Comparison of ENCODE assay signal across 8 cellular contexts in the genomic region with DNA sequence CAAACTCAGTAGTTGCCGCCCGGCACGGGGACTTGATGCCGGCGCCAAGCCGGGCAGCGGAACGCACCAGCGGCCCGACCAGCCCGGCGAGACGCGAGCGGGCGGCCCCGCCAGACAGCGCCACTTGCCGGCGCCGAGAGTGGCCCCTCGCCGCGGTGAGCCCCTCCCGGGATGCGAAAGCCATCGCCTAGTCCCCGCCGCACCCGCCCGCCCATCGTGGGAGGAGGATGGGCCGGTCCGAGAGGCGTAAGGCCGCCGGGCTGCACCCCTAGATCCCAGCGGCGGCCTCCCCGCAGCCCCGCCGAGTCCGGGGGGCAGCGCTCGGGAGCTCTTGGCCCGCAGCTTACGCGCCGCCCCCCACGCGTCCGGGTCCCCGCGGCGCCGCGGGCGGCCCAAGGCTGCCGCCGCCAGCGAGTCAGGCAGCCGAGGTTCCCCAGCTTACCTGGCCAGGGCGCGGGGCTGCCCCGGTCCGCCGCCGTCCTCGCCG. TPM values are rescaled to one million over a fixed set of nuclear protein-coding genes. Genes with fewer than 3 reads are reported as not detected.
DNase-seq lines count a peak whose midpoint lies in the region; ATAC-seq and TF ChIP-seq lines count a peak whose summit lies in the region.

No MANE protein-coding gene starts in this region.

- H3K27ac ChIP-seq in C4-2B: peak overlapping the region; percentile 43
- peak overlapping the region; percentile 35 to 73 (median 51) for H3K27ac ChIP-seq in esophagus squamous epithelium
- no peak overlapping the region for H3K27ac ChIP-seq in neural cell (ENCODE audit: low read length)
- peak overlapping the region; percentile 57 to 67 for H3K27ac ChIP-seq in tibial artery

- H3K36me3 ChIP-seq in esophagus squamous epithelium (peaks cover 0 to 32% (median 0%) of the 10 kb centered on the region in 3 donors), neural cell (ENCODE audit: insufficient read depth, low read length) (no peaks in the 10 kb centered on the region), tibial artery (peaks cover 0 to 3% (median 0%) of the 10 kb centered on the region in 3 donors)

- H3K27me3 Mint-ChIP-seq in IgD-negative memory B cell: no peaks in the 10 kb centered on the region

- H3K27ac Mint-ChIP-seq in IgD-negative memory B cell: peak overlapping the region in 1 of 3 donors; percentile 88

- TF ChIP-seq RAD21 in neural cell (conservative IDR thresholded peaks at IDR 0.05): no peak

- no peak for TF ChIP-seq EP300 in neural cell (conservative IDR thresholded peaks at IDR 0.05; ENCODE audit: poor library complexity, severe bottlenecking)

- H3K27me3 ChIP-seq in esophagus squamous epithelium (peaks cover 0 to 3% (median 0%) of the 10 kb centered on the region in 4 donors), neural cell (ENCODE audit: insufficient read depth, low read depth, low read length) (peaks cover 14% of the 10 kb centered on the region), tibial artery (no peaks in the 10 kb centered on the region)

- intact Hi-C loops in esophagus squamous epithelium (cut with DNase I): no loop called here
- intact Hi-C loops in tibial artery (cut with DNase I; ENCODE audit: low total_unique reads): no loop called here

- peak overlapping the region in 3 of 4 donors; percentile 82 to 96 (median 88) for H3K4me3 Mint-ChIP-seq in IgD-negative memory B cell

- DNase-seq in activated T-cell treated with anti-CD3 and anti-CD28 coated beads for 24 hours (ENCODE audit: low read depth) (peak; percentile 35), esophagus squamous epithelium (lab: John Stamatoyannopoulos, UW) (no peak), tibial artery (no peak), midbrain (lab: John Stamatoyannopoulos, UW) (no peak)

- peak overlapping the region; percentile 55 for H3K9ac ChIP-seq in neural cell (ENCODE audit: low read length)

- peaks cover 0 to 2% (median 0%) of the 10 kb centered on the region in 3 donors for H3K9me3 Mint-ChIP-seq in IgD-negative memory B cell

- WGBS in esophagus squamous epithelium, 2 donors: 0% methylated on average over 6 of the region's 70 CpGs; no CpG with 5 or more reads in 1 of the 2 donors

- no peaks in the 10 kb centered on the region for H3K9me3 ChIP-seq in esophagus squamous epithelium
- no peaks in the 10 kb centered on the region for H3K9me3 ChIP-seq in neural cell (ENCODE audit: low read length)
- H3K9me3 ChIP-seq in tibial artery: no peaks in the 10 kb centered on the region

- TF ChIP-seq CTCF in C4-2B (conservative IDR thresholded peaks at IDR 0.05) (peak; percentile 19), esophagus squamous epithelium (IDR thresholded peaks at IDR 0.05) (no peak), neural cell (IDR thresholded peaks at IDR 0.05; ENCODE audit: poor library complexity, severe bottlenecking) (no peak), tibial artery (IDR thresholded peaks at IDR 0.05) (no peak)

- no peaks in the 10 kb centered on the region for H3K79me2 ChIP-seq in neural cell (replicated peaks; ENCODE audit: insufficient read depth, low read length)

- H3K4me3 ChIP-seq in esophagus squamous epithelium (peak overlapping the region; percentile 58 to 78 (median 74)), neural cell (ENCODE audit: low read length) (peak overlapping the region; percentile 74), tibial artery (peak overlapping the region; percentile 70 to 82)

- peak; percentile 67 for ATAC-seq in GM19395 (IDR thresholded peaks at IDR 0.05; ENCODE audit: unreplicated experiment)

- no peaks in the 10 kb centered on the region for H4K20me1 ChIP-seq in neural cell (ENCODE audit: insufficient read depth)

- H3K4me1 ChIP-seq in esophagus squamous epithelium: peaks cover 0 to 26% (median 7%) of the 10 kb centered on the region in 3 donors
- H3K4me1 ChIP-seq in tibial artery: peaks cover 0 to 18% (median 8%) of the 10 kb centered on the region in 4 donors

- no peaks in the 10 kb centered on the region for H3K36me3 Mint-ChIP-seq in IgD-negative memory B cell

- H3K4me2 ChIP-seq in neural cell (ENCODE audit: low read length): no peak overlapping the region

- H2AFZ ChIP-seq in neural cell (ENCODE audit: low read depth, low read length): no peak overlapping the region

- H3K9me2 ChIP-seq in neural cell (ENCODE audit: insufficient read depth, low read length): no peaks in the 10 kb centered on the region

- no peak for TF ChIP-seq POLR2A in esophagus squamous epithelium (IDR thresholded peaks at IDR 0.05)

- no peaks in the 10 kb centered on the region for H3F3A ChIP-seq in neural cell (ENCODE audit: insufficient read depth, low read length, poor library complexity, severe bottlenecking)

- peaks cover 0 to 16% (median 0%) of the 10 kb centered on the region in 3 donors for H3K4me1 Mint-ChIP-seq in IgD-negative memory B cell

TF ChIP-seq in neural cell, 6 proteins besides CTCF, POLR2A, EP300 and RAD21:
- TF ChIP-seq EZH2 (IDR thresholded peaks at IDR 0.05; ENCODE audit: borderline replicate concordance, insufficient read depth, low read length, poor library complexity, severe bottlenecking) (no peak), POLR2AphosphoS5 (IDR thresholded peaks at IDR 0.05) (no peak), TAF1 (IDR thresholded peaks at IDR 0.05; ENCODE audit: low read depth) (no peak), SMC3 (conservative IDR thresholded peaks at IDR 0.05; ENCODE audit: poor library complexity) (no peak), MXI1 (conservative IDR thresholded peaks at IDR 0.05; ENCODE audit: poor library complexity, severe bottlenecking) (no peak)
- TF ChIP-seq, protein P1, sequence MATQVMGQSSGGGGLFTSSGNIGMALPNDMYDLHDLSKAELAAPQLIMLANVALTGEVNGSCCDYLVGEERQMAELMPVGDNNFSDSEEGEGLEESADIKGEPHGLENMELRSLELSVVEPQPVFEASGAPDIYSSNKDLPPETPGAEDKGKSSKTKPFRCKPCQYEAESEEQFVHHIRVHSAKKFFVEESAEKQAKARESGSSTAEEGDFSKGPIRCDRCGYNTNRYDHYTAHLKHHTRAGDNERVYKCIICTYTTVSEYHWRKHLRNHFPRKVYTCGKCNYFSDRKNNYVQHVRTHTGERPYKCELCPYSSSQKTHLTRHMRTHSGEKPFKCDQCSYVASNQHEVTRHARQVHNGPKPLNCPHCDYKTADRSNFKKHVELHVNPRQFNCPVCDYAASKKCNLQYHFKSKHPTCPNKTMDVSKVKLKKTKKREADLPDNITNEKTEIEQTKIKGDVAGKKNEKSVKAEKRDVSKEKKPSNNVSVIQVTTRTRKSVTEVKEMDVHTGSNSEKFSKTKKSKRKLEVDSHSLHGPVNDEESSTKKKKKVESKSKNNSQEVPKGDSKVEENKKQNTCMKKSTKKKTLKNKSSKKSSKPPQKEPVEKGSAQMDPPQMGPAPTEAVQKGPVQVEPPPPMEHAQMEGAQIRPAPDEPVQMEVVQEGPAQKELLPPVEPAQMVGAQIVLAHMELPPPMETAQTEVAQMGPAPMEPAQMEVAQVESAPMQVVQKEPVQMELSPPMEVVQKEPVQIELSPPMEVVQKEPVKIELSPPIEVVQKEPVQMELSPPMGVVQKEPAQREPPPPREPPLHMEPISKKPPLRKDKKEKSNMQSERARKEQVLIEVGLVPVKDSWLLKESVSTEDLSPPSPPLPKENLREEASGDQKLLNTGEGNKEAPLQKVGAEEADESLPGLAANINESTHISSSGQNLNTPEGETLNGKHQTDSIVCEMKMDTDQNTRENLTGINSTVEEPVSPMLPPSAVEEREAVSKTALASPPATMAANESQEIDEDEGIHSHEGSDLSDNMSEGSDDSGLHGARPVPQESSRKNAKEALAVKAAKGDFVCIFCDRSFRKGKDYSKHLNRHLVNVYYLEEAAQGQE (IDR thresholded peaks at IDR 0.05; ENCODE audit: borderline replicate concordance): no peak
TF ChIP-seq in neural cell: peak in this region for 0.

RNA-seq across cellular contexts. Expression of gene GOLGA8A, which starts 0.6 kb away (rescaled TPM):
- polyA plus RNA-seq in IgD-negative memory B cell (2.8 TPM), neural cell (214 and 225 TPM in 2 replicates)
- total RNA-seq in esophagus squamous epithelium: 10 to 100 TPM in 3 of 4 donors, 1 to 10 TPM in 1; 5.8 to 55.9 (median 18.6) TPM
- polyA minus RNA-seq in neural cell: 61.7 and 64.5 TPM in 2 replicates

Comparison
In these comparisons a context has a peak if more than half of its experiments do, and no peak if none do; other contexts are left out.
1. RNA of gene GOLGA8A, which starts 0.6 kb away (polyA plus RNA-seq): 214 to 225 TPM in neural cell; 2.8 TPM in IgD-negative memory B cell (single experiment); every median in the first group is over 10 times any median in the second.
2. Peak in every context shown above with its lines, with median percentiles within 50 percentile points of each other: H3K4me3 ChIP-seq.